Comparison of ENCODE assay signal across 13 cellular contexts in genomic region chr21:39633770-39634181, GRCh38. TPM values are rescaled to one million over a fixed set of nuclear protein-coding genes. Genes with fewer than 3 reads are reported as not detected.
DNase-seq lines count a peak whose midpoint lies in the region; ATAC-seq and TF ChIP-seq lines count a peak whose summit lies in the region.
"Had no signal": no experiment of that assay in that cellular context is flagged by ENCODE, and none has a peak within 500 bp of the region (broad histone marks: within the 10 kb centered on the region; RNA-seq: fewer than 3 reads in every experiment).

No MANE protein-coding gene starts in this region.

- H3K56ac ChIP-seq in IMR-90 (ENCODE audit: extremely low read depth, insufficient read depth, low read length), result no peak overlapping the region

- peak overlapping the region; percentile 88 for H2BK120ac ChIP-seq in IMR-90 (ENCODE audit: low read depth, low read length)

- H2AK5ac ChIP-seq in IMR-90 (ENCODE audit: low read depth, low read length), result no peak overlapping the region

- no peak overlapping the region for H3K4ac ChIP-seq in IMR-90 (ENCODE audit: low read depth, low read length)

- POLR2A ChIA-PET in IMR-90 (lab: Charles Lee; ENCODE audit: unreplicated experiment), result no interaction called here

- no peak overlapping the region for H3K27ac Mint-ChIP-seq in endothelial cell (ENCODE audit: unreplicated experiment)
- H3K27ac Mint-ChIP-seq: naive thymus-derived CD8-positive, alpha-beta T cell; stimulated activated memory B cell treated with anti-CD40 and anti-IgM and Interleukin-4, amounts not matched to agents 10 μg/mL and 1 μg/mL and 100 μg/mL, for 72 hours had no signal

- TF ChIP-seq CTCF in AG09309 (IDR thresholded peaks at IDR 0.05; ENCODE audit: control insufficient read depth, insufficient read depth, low read depth, low read length, missing control alignments) (no peak), IMR-90 (conservative IDR thresholded peaks at IDR 0.05; ENCODE audit: low read depth, low read length) (no peak), brain microvascular endothelial cell (IDR thresholded peaks at IDR 0.05; ENCODE audit: low read depth, low read length, missing control alignments) (no peak), kidney epithelial cell (IDR thresholded peaks at IDR 0.05; ENCODE audit: insufficient read depth, low read length, poor library complexity, severe bottlenecking) (no peak), endothelial cell (IDR thresholded peaks at IDR 0.05; ENCODE audit: unreplicated experiment) (no peak)

- no peak overlapping the region for H3K4me3 Mint-ChIP-seq in endothelial cell (ENCODE audit: unreplicated experiment)
- H3K4me3 Mint-ChIP-seq: naive thymus-derived CD8-positive, alpha-beta T cell; stimulated activated memory B cell treated with anti-CD40 and anti-IgM and Interleukin-4, amounts not matched to agents 10 μg/mL and 1 μg/mL and 100 μg/mL, for 72 hours had no signal

- H3K4me1 Mint-ChIP-seq in endothelial cell (ENCODE audit: unreplicated experiment), result peaks cover 25% of the 10 kb centered on the region
- H3K4me1 Mint-ChIP-seq: naive thymus-derived CD8-positive, alpha-beta T cell; stimulated activated memory B cell treated with anti-CD40 and anti-IgM and Interleukin-4, amounts not matched to agents 10 μg/mL and 1 μg/mL and 100 μg/mL, for 72 hours had no signal

- H4K8ac ChIP-seq in IMR-90 (ENCODE audit: low read depth in 2 of 2, low read length in 2 of 2), result peak overlapping the region in 1 of 2 experiments; percentile 24; a peak in 1 of 4 replicates

- no peak overlapping the region for H3K23ac ChIP-seq in IMR-90 (ENCODE audit: low read depth, low read length)

- H4K91ac ChIP-seq in IMR-90 (ENCODE audit: insufficient read depth, low read depth, low read length), result 0 out of 2 replicates have a peak overlapping the region, but pooled peaks have one; percentile 58

- peaks cover 2% of the 10 kb centered on the region; the same call in 1 of the 2 replicates for H3K9me3 ChIP-seq in IMR-90 (ENCODE audit: control insufficient read depth, insufficient read depth, low read length)

- H3K27me3 ChIP-seq in IMR-90 (ENCODE audit: control insufficient read depth, insufficient read depth, low read length) (no peaks in the 10 kb centered on the region), brain microvascular endothelial cell (replicated peaks) (no peaks in the 10 kb centered on the region), kidney epithelial cell (ENCODE audit: control insufficient read depth, insufficient read depth, low read length) (no peaks in the 10 kb centered on the region)

- H3K27me3 Mint-ChIP-seq in endothelial cell (ENCODE audit: unreplicated experiment), result peaks cover 7% of the 10 kb centered on the region

- peaks cover 17% of the 10 kb centered on the region for H3K36me3 Mint-ChIP-seq in endothelial cell (ENCODE audit: low read depth, unreplicated experiment)
- H3K36me3 Mint-ChIP-seq: naive thymus-derived CD8-positive, alpha-beta T cell; stimulated activated memory B cell treated with anti-CD40 and anti-IgM and Interleukin-4, amounts not matched to agents 10 μg/mL and 1 μg/mL and 100 μg/mL, for 72 hours had no signal

- H2BK5ac ChIP-seq in IMR-90 (ENCODE audit: low read depth, low read length, poor library complexity, severe bottlenecking), result peak overlapping the region; percentile 44

- no peak overlapping the region for H3K14ac ChIP-seq in IMR-90 (replicated peaks; ENCODE audit: low read depth, low read length)

- intact Hi-C loops in IMR-90 (cut with micrococcal nuclease), result no loop called here

- H4K5ac ChIP-seq in IMR-90 (ENCODE audit: low read depth, low read length), result no peak overlapping the region

- dilution Hi-C loops in IMR-90 (cut with HindIII; ENCODE audit: low sequenced_read_pairs, unreplicated experiment), result no loop called here

- H3K18ac ChIP-seq in IMR-90 (ENCODE audit: low read depth, low read length), result peak overlapping the region; percentile 2; the same call in 1 of the 2 replicates

- peaks cover 11% of the 10 kb centered on the region; the same call in 1 of the 2 replicates for H3K4me1 ChIP-seq in IMR-90 (ENCODE audit: control insufficient read depth, insufficient read depth, low read length)

- no peaks in the 10 kb centered on the region for H3K79me1 ChIP-seq in IMR-90 (ENCODE audit: low read depth in 1 of 2, low read length in 2 of 2)

- in situ Hi-C loops in IMR-90 (cut with MboI; ENCODE audit: low sequenced_read_pairs) (no loop called here), brain microvascular endothelial cell (cut with HindIII; ENCODE audit: low pct_ligation_motif_present, low sequenced_read_pairs) (no loop called here)

- BruUV-seq in IMR-90 (replicated peaks; lab: Mats Ljungman, UMichigan), result no TSS peak

- WGBS in IMR-90 (ENCODE audit: extremely low coverage in 2 of 2, insufficient read length in 1 of 2), 2 experiments, result no CpG with 5 or more reads among the region's 5 CpGs

- CTCF ChIA-PET in IMR-90 (lab: Yijun Ruan, JAX), result no interaction called here

- no peak overlapping the region for H2BK15ac ChIP-seq in IMR-90 (ENCODE audit: low read depth, low read length)

- H2BK20ac ChIP-seq in IMR-90 (ENCODE audit: low read depth, low read length), result peak overlapping the region; percentile 94

- no peak overlapping the region for H2AFZ ChIP-seq in IMR-90 (replicated peaks; ENCODE audit: low read length, poor library complexity)

- H3K9me3 Mint-ChIP-seq in endothelial cell (ENCODE audit: unreplicated experiment), result no peaks in the 10 kb centered on the region
- H3K9me3 Mint-ChIP-seq: stimulated activated memory B cell treated with anti-CD40 and anti-IgM and Interleukin-4, amounts not matched to agents 10 μg/mL and 1 μg/mL and 100 μg/mL, for 72 hours had no signal

- no peaks in the 10 kb centered on the region for H4K20me1 ChIP-seq in IMR-90 (ENCODE audit: insufficient read depth, low read length)

- ATAC-seq in IMR-90 (ENCODE audit: low read depth), result peak; percentile 97
- ATAC-seq: activated CD4-positive, CD25-positive, alpha-beta regulatory T cell treated with anti-CD3 and anti-CD28 coated beads, Interleukin-2, amount 50 U/mL, for 24 hours; naive thymus-derived CD8-positive, alpha-beta T cell; stimulated activated memory B cell treated with anti-CD40 and anti-IgM and Interleukin-4, amounts not matched to agents 10 μg/mL and 1 μg/mL and 100 μg/mL, for 72 hours had no signal

- no peak overlapping the region for H3K4me3 ChIP-seq in AG09309 (ENCODE audit: control insufficient read depth, low read depth, low read length)
- no peak overlapping the region for H3K4me3 ChIP-seq in IMR-90 (ENCODE audit: insufficient read depth, low read depth, low read length)
- no peak overlapping the region for H3K4me3 ChIP-seq in brain microvascular endothelial cell (ENCODE audit: low read depth, low read length)
- H3K4me3 ChIP-seq in kidney epithelial cell (ENCODE audit: low read depth, low read length), result no peak overlapping the region

- H3K9ac ChIP-seq in IMR-90 (ENCODE audit: low read depth, low read length), result no peak overlapping the region

- peaks cover 8% of the 10 kb centered on the region; the same call in 1 of the 2 replicates for H3K9me1 ChIP-seq in IMR-90 (ENCODE audit: insufficient read depth, low read length)

- H2AK9ac ChIP-seq in IMR-90 (replicated peaks; ENCODE audit: low read depth, low read length, poor library complexity), result no peak overlapping the region

- no peak for TF ChIP-seq POLR2A in IMR-90 (IDR thresholded peaks at IDR 0.05; ENCODE audit: low read depth, low read length)

- peak overlapping the region; percentile 42; the same call in 1 of the 2 replicates for H3K4me2 ChIP-seq in IMR-90 (ENCODE audit: low read depth, low read length)

- no peak for TF ChIP-seq RAD21 in IMR-90 (IDR thresholded peaks at IDR 0.05; ENCODE audit: low read length)

- H3K27ac ChIP-seq in IMR-90 (ENCODE audit: insufficient read depth, low read length), result no peak overlapping the region
- H3K27ac ChIP-seq in brain microvascular endothelial cell, result peak overlapping the region; percentile 74

- DNase-seq in AG09309 (ENCODE audit: low read depth) (peak; percentile 98), IMR-90 (peak; percentile 92), brain microvascular endothelial cell (peak; percentile 74), kidney epithelial cell (ENCODE audit: low read depth) (peak; percentile 97), foreskin melanocyte (no peak), endothelial cell (ENCODE audit: low spot score) (no peak)
- DNase-seq in stimulated activated CD4-positive, alpha-beta T cell treated with anti-CD3 and anti-CD28 coated beads, Interleukin-15, amount 100 ng/mL, for 24 hours, result no peak
- DNase-seq in activated CD4-positive, alpha-beta T cell treated with anti-CD3 and anti-CD28 coated beads, Interleukin-2, amount 50 U/mL, for 48 hours, result no peak
- DNase-seq: naive thymus-derived CD8-positive, alpha-beta T cell; NCI-H187 had no signal

- H3K36me3 ChIP-seq in IMR-90 (ENCODE audit: control insufficient read depth, insufficient read depth, low read length), result no peaks in the 10 kb centered on the region
- no peaks in the 10 kb centered on the region for H3K36me3 ChIP-seq in brain microvascular endothelial cell (replicated peaks)
- no peaks in the 10 kb centered on the region for H3K36me3 ChIP-seq in kidney epithelial cell (ENCODE audit: control insufficient read depth, insufficient read depth, low read length)

TF ChIP-seq in IMR-90, 13 proteins besides CTCF, POLR2A, EP300 and RAD21:
- TF ChIP-seq NFE2L2 (IDR thresholded peaks at IDR 0.05; ENCODE audit: low read depth, low read length) (no peak), USF2 (IDR thresholded peaks at IDR 0.05; ENCODE audit: low read depth, low read length) (no peak), FOS (IDR thresholded peaks at IDR 0.05; ENCODE audit: low read depth, low read length) (peak; percentile 61)

RNA-seq across cellular contexts. Expression of gene B3GALT5, which starts 21.0 kb away (rescaled TPM):
- total RNA-seq in IMR-90 (2012; rRNA removed) (under 0.01 and 0.18 TPM in 2 replicates), kidney epithelial cell (4.3 and 5.8 TPM in 2 replicates), endothelial cell (ENCODE audit: unreplicated experiment) (7.3 TPM)
- polyA plus RNA-seq in IMR-90 (2012; rRNA removed), result 0.05 TPM in 1 of 2 replicates, not detected in the other
- polyA plus RNA-seq in IMR-90 (2012; cell fraction: cytosol; rRNA removed), result 0.03 TPM in 1 of 2 replicates, not detected in the other
- polyA plus RNA-seq in IMR-90 (2012; cell fraction: nucleus; rRNA removed; ENCODE audit: low replicate concordance), result 0.07 and 0.08 TPM in 2 replicates
- total RNA-seq: dermis microvascular lymphatic vessel endothelial cell; naive thymus-derived CD8-positive, alpha-beta T cell had no signal
- polyA plus RNA-seq: naive thymus-derived CD8-positive, alpha-beta T cell had no signal

Comparison
In these comparisons a context has a peak if more than half of its experiments do, and no peak if none do; other contexts are left out.
1. DNase-seq: peak in AG09309 (single experiment), IMR-90 (single experiment), brain microvascular endothelial cell (single experiment) and kidney epithelial cell (single experiment); none in foreskin melanocyte (single experiment), stimulated activated CD4-positive, alpha-beta T cell treated with anti-CD3 and anti-CD28 coated beads, Interleukin-15, amount 100 ng/mL, for 24 hours (single experiment), endothelial cell (single experiment) and activated CD4-positive, alpha-beta T cell treated with anti-CD3 and anti-CD28 coated beads, Interleukin-2, amount 50 U/mL, for 48 hours (0 of 2).